Comparison of ENCODE assay signal across 27 cellular contexts in genomic region chr1:229599218-229599812, GRCh38. TPM values are rescaled to one million over a fixed set of nuclear protein-coding genes. Genes with fewer than 3 reads are reported as not detected.
A peak's percentile ranks its signal among the peaks of the same experiment; 100 is the strongest.
DNase-seq lines count a peak whose midpoint lies in the region; ATAC-seq and TF ChIP-seq lines count a peak whose summit lies in the region.
"Had no signal": no experiment of that assay in that cellular context is flagged by ENCODE, and none has a peak within 500 bp of the region (broad histone marks: within the 10 kb centered on the region; RNA-seq: fewer than 3 reads in every experiment).

No MANE protein-coding gene starts in this region.

- intact Hi-C loops in left ventricle myocardium superior (cut with micrococcal nuclease) (no loop called here), cardiac septum (cut with DNase I) (no loop called here), psoas muscle (cut with DNase I) (no loop called here), left lung (cut with DNase I) (no loop called here)
- intact Hi-C loops in activated CD4-positive, alpha-beta T cell treated with anti-CD3 and anti-CD28 coated beads, Interleukin-2, amount 10 ng/mL, durations not matched to agents 24 days and 14 days (cut with micrococcal nuclease) = no loop called here

- peaks cover 12% of the 10 kb centered on the region for H3K4me1 Mint-ChIP-seq in activated CD4-positive, alpha-beta T cell treated with anti-CD3 and anti-CD28 coated beads, Interleukin-2, amount 10 ng/mL, durations not matched to agents 24 days and 14 days
- H3K4me1 Mint-ChIP-seq: neural progenitor cell had no signal

- TF ChIP-seq POLR2A in erythroblast (IDR thresholded peaks at IDR 0.05; ENCODE audit: low read length) = no peak

- no peaks in the 10 kb centered on the region for H3K9me3 ChIP-seq in psoas muscle
- H3K9me3 ChIP-seq in left lung = no peaks in the 10 kb centered on the region
- H3K9me3 ChIP-seq: A549, heart right ventricle, testis had no signal

- peak overlapping the region; percentile 25 for H3K27ac ChIP-seq in psoas muscle
- no peak overlapping the region for H3K27ac ChIP-seq in left lung
- H3K27ac ChIP-seq in brain microvascular endothelial cell = no peak overlapping the region
- H3K27ac ChIP-seq: A549, neural progenitor cell, PC-9, testis, VCaP had no signal

- H3K4me1 ChIP-seq in psoas muscle (peaks cover 24% of the 10 kb centered on the region), left lung (peaks cover 4 to 12% of the 10 kb centered on the region in 2 donors)
- H3K4me1 ChIP-seq: neural progenitor cell, testis had no signal

- in situ Hi-C loops in brain microvascular endothelial cell (cut with HindIII; ENCODE audit: low pct_ligation_motif_present, low sequenced_read_pairs) = no loop called here

- no peak for TF ChIP-seq CTCF in psoas muscle (IDR thresholded peaks at IDR 0.05)
- no peak for TF ChIP-seq CTCF in left lung (IDR thresholded peaks at IDR 0.05)
- no peak for TF ChIP-seq CTCF in brain microvascular endothelial cell (IDR thresholded peaks at IDR 0.05; ENCODE audit: low read depth, low read length, missing control alignments)

- DNase-seq in left ventricle myocardium superior (no peak), cardiac septum (ENCODE audit: low spot score) (no peak), erythroblast (lab: John Stamatoyannopoulos, UW) (peak; percentile 46 to 51), psoas muscle (peak in 1 of 2 donors; percentile 29), left lung (no peak), brain microvascular endothelial cell (no peak), iPS-NIHi7 (ENCODE audit: extremely low spot score) (no peak)
- no peak for DNase-seq in activated CD4-positive, alpha-beta T cell treated with anti-CD3 and anti-CD28 coated beads, Interleukin-2, amount 10 ng/mL, durations not matched to agents 24 days and 14 days
- DNase-seq: activated CD4-positive, alpha-beta T cell treated with anti-CD3 and anti-CD28 coated beads, Interleukin-2, amount 10 ng/mL, durations not matched to agents 7 days and 5 days; activated gamma-delta T cell treated with Interleukin-2 at 50 U/mL for 16 hours; activated T-cell treated with anti-CD3 and anti-CD28 coated beads, Interleukin-2, amount 50 U/mL, for 4 hours; CD8-positive, alpha-beta T cell; heart right ventricle; mesendoderm; NCI-H1092 treated with DMSO at 0.1 percent for 48 hours; NCI-H187; NCI-H2171; NCI-H510A treated with DMSO at 0.1 percent for 48 hours; PC-9; SHP77 treated with DMSO at 0.1 percent for 48 hours; stimulated activated CD4-positive, alpha-beta T cell treated with anti-CD3 and anti-CD28 coated beads, Interleukin-15, amount 100 ng/mL, for 24 hours; stimulated activated naive B cell treated with anti-CD40 and anti-IgM and Interleukin-4, amounts not matched to agents 10 μg/mL and 1 μg/mL and 100 μg/mL, for 72 hours; testis had no signal

- peaks cover 57% of the 10 kb centered on the region for H3K36me3 Mint-ChIP-seq in activated CD4-positive, alpha-beta T cell treated with anti-CD3 and anti-CD28 coated beads, Interleukin-2, amount 10 ng/mL, durations not matched to agents 24 days and 14 days (ENCODE audit: low read depth)

- H3K9me3 Mint-ChIP-seq in activated CD4-positive, alpha-beta T cell treated with anti-CD3 and anti-CD28 coated beads, Interleukin-2, amount 10 ng/mL, durations not matched to agents 24 days and 14 days = no peaks in the 10 kb centered on the region
- H3K9me3 Mint-ChIP-seq: activated CD4-positive, alpha-beta T cell treated with anti-CD3 and anti-CD28 coated beads, Interleukin-2, amount 10 ng/mL, durations not matched to agents 7 days and 5 days; activated T-cell treated with anti-CD3 and anti-CD28 coated beads, Interleukin-2, amount 50 U/mL, for 4 hours; CD8-positive, alpha-beta T cell; neural progenitor cell; stimulated activated naive B cell treated with anti-CD40 and anti-IgM and Interleukin-4, amounts not matched to agents 10 μg/mL and 1 μg/mL and 100 μg/mL, for 72 hours had no signal

- no peak overlapping the region for H3K27ac Mint-ChIP-seq in activated CD4-positive, alpha-beta T cell treated with anti-CD3 and anti-CD28 coated beads, Interleukin-2, amount 10 ng/mL, durations not matched to agents 24 days and 14 days
- H3K27ac Mint-ChIP-seq: activated CD4-positive, alpha-beta T cell treated with anti-CD3 and anti-CD28 coated beads, Interleukin-2, amount 10 ng/mL, durations not matched to agents 7 days and 5 days; CD8-positive, alpha-beta T cell; dendritic cell treated with granulocyte-macrophage colony-stimulating factor and Interleukin-4, amounts not matched to agents 40 ng/mL and 50 ng/mL, for 4 days; neural progenitor cell; stimulated activated naive B cell treated with anti-CD40 and anti-IgM and Interleukin-4, amounts not matched to agents 10 μg/mL and 1 μg/mL and 100 μg/mL, for 72 hours had no signal

- H3K4me3 Mint-ChIP-seq in activated CD4-positive, alpha-beta T cell treated with anti-CD3 and anti-CD28 coated beads, Interleukin-2, amount 10 ng/mL, durations not matched to agents 24 days and 14 days = no peak overlapping the region
- H3K4me3 Mint-ChIP-seq: activated CD4-positive, alpha-beta T cell treated with anti-CD3 and anti-CD28 coated beads, Interleukin-2, amount 10 ng/mL, durations not matched to agents 7 days and 5 days; activated T-cell treated with anti-CD3 and anti-CD28 coated beads, Interleukin-2, amount 50 U/mL, for 4 hours; CD8-positive, alpha-beta T cell; dendritic cell treated with granulocyte-macrophage colony-stimulating factor and Interleukin-4, amounts not matched to agents 40 ng/mL and 50 ng/mL, for 4 days; neural progenitor cell; stimulated activated naive B cell treated with anti-CD40 and anti-IgM and Interleukin-4, amounts not matched to agents 10 μg/mL and 1 μg/mL and 100 μg/mL, for 72 hours had no signal

- peak; percentile 30 for ATAC-seq in left ventricle myocardium superior
- ATAC-seq in psoas muscle = no peak
- ATAC-seq in left lung = no peak
- ATAC-seq: A549; activated T-cell treated with anti-CD3 and anti-CD28 coated beads, Interleukin-2, amount 50 U/mL, for 4 hours; CD8-positive, alpha-beta T cell; stimulated activated naive B cell treated with anti-CD40 and anti-IgM and Interleukin-4, amounts not matched to agents 10 μg/mL and 1 μg/mL and 100 μg/mL, for 72 hours had no signal

- no peaks in the 10 kb centered on the region for H3K27me3 Mint-ChIP-seq in activated CD4-positive, alpha-beta T cell treated with anti-CD3 and anti-CD28 coated beads, Interleukin-2, amount 10 ng/mL, durations not matched to agents 24 days and 14 days
- H3K27me3 Mint-ChIP-seq: activated CD4-positive, alpha-beta T cell treated with anti-CD3 and anti-CD28 coated beads, Interleukin-2, amount 10 ng/mL, durations not matched to agents 7 days and 5 days; dendritic cell treated with granulocyte-macrophage colony-stimulating factor and Interleukin-4, amounts not matched to agents 40 ng/mL and 50 ng/mL, for 4 days; stimulated activated naive B cell treated with anti-CD40 and anti-IgM and Interleukin-4, amounts not matched to agents 10 μg/mL and 1 μg/mL and 100 μg/mL, for 72 hours had no signal

- 85 to 91% (median 89%) methylated on average over 2 of the region's 2 CpGs for WGBS in psoas muscle, 3 donors

- peaks cover 5 to 55% of the 10 kb centered on the region in 2 donors for H3K36me3 ChIP-seq in psoas muscle (ENCODE audit: insufficient read depth in 1 of 2, low read depth in 1 of 2)
- H3K36me3 ChIP-seq in left lung = peaks cover 0 to 52% of the 10 kb centered on the region in 2 donors
- H3K36me3 ChIP-seq in brain microvascular endothelial cell (replicated peaks) = peaks cover 24% of the 10 kb centered on the region

- H3K4me3 ChIP-seq in psoas muscle (no peak overlapping the region), left lung (no peak overlapping the region), brain microvascular endothelial cell (ENCODE audit: low read depth, low read length) (no peak overlapping the region)
- H3K4me3 ChIP-seq: A549, heart right ventricle, neural progenitor cell, PC-9, testis had no signal

- H3K27me3 ChIP-seq in psoas muscle (ENCODE audit: insufficient read depth in 3 of 3, low read length in 2 of 3) (no peaks in the 10 kb centered on the region), left lung (no peaks in the 10 kb centered on the region), brain microvascular endothelial cell (replicated peaks) (no peaks in the 10 kb centered on the region)
- H3K27me3 ChIP-seq: heart right ventricle, neural progenitor cell, testis had no signal

RNA-seq across cellular contexts. Expression of gene TAF5L, which starts 26.6 kb away (rescaled TPM):
- total RNA-seq in left ventricle myocardium superior (10.0 TPM), cardiac septum (12.5 TPM), psoas muscle (10 to 100 TPM in 3 of 4 donors, 1 to 10 TPM in 1; 8.5 to 49.0 (median 28.6) TPM), left lung (10 to 100 TPM; 15.9 to 19.0 TPM)
- polyA plus RNA-seq in psoas muscle = 10 to 100 TPM; 13.8 to 31.7 (median 15.7) TPM
- 29.7 and 30.7 TPM in 2 replicates for total RNA-seq in activated CD4-positive, alpha-beta T cell treated with anti-CD3 and anti-CD28 coated beads, Interleukin-2, amount 10 ng/mL, durations not matched to agents 24 days and 14 days

RNA-seq across cellular contexts. Expression of gene URB2, which starts 26.7 kb away (rescaled TPM):
- total RNA-seq in left ventricle myocardium superior = 2.9 TPM
- 5.5 TPM for total RNA-seq in cardiac septum
- 10 to 100 TPM in 3 of 4 donors, 1 to 10 TPM in 1; 8.3 to 18.2 (median 16.8) TPM for total RNA-seq in psoas muscle
- polyA plus RNA-seq in psoas muscle = 10 to 100 TPM in 1 of 3 donors, 1 to 10 TPM in 2; 4.7 to 10.2 (median 9.2) TPM
- total RNA-seq in left lung = 10 to 100 TPM in 1 of 2 donors, 1 to 10 TPM in 1; 6.0 to 10.7 TPM
- 35.8 and 37.1 TPM in 2 replicates for total RNA-seq in activated CD4-positive, alpha-beta T cell treated with anti-CD3 and anti-CD28 coated beads, Interleukin-2, amount 10 ng/mL, durations not matched to agents 24 days and 14 days

RNA-seq across cellular contexts. Expression of gene ABCB10, which starts 40.8 kb away (rescaled TPM):
- total RNA-seq in left ventricle myocardium superior (11.0 TPM), cardiac septum (11.0 TPM), psoas muscle (10 to 100 TPM in 3 of 4 donors, 1 to 10 TPM in 1; 9.8 to 20.8 (median 17.5) TPM), left lung (10 to 100 TPM; 16.4 to 25.6 TPM)
- polyA plus RNA-seq in psoas muscle = 10 to 100 TPM in 1 of 3 donors, 1 to 10 TPM in 2; 6.9 to 10.8 (median 9.0) TPM
- 46.5 and 49.7 TPM in 2 replicates for total RNA-seq in activated CD4-positive, alpha-beta T cell treated with anti-CD3 and anti-CD28 coated beads, Interleukin-2, amount 10 ng/mL, durations not matched to agents 24 days and 14 days

Comparison
In these comparisons a context has a peak if more than half of its experiments do, and no peak if none do; other contexts are left out.
1. DNase-seq: peak in erythroblast (2 of 2); none in left ventricle myocardium superior (single experiment), cardiac septum (single experiment), left lung (0 of 2), brain microvascular endothelial cell (single experiment), iPS-NIHi7 (single experiment) and activated CD4-positive, alpha-beta T cell treated with anti-CD3 and anti-CD28 coated beads, Interleukin-2, amount 10 ng/mL, durations not matched to agents 24 days and 14 days (single experiment).